18 cellular contexts compared by ENCODE assay signal in genomic region chr6:130620338-130620781, GRCh38.
DNase-seq lines count a peak whose midpoint lies in the region; ATAC-seq and TF ChIP-seq lines count a peak whose summit lies in the region.
"Had no signal": no experiment of that assay in that cellular context is flagged by ENCODE, and none has a peak within 500 bp of the region (broad histone marks: within the 10 kb centered on the region; RNA-seq: fewer than 3 reads in every experiment).

No MANE protein-coding gene starts in this region.

- no peak for ATAC-seq in GM18520 (IDR thresholded peaks at IDR 0.05; ENCODE audit: unreplicated experiment)
- ATAC-seq in GM19328 (IDR thresholded peaks at IDR 0.05; ENCODE audit: unreplicated experiment), result no peak
- ATAC-seq: activated naive CD8-positive, alpha-beta T cell treated with anti-CD3 and anti-CD28 coated beads, Interleukin-2, amount 50 U/mL, for 24 hours; Panc1; right lobe of liver had no signal

- H3K4me2 ChIP-seq in SK-N-SH, result no peak overlapping the region
- no peak overlapping the region for H3K4me2 ChIP-seq in fibroblast of lung (ENCODE audit: extremely low read depth, insufficient read depth, low read length)

- H3F3A ChIP-seq in SK-N-SH (replicated peaks; ENCODE audit: insufficient read depth), result peaks cover 18% of the 10 kb centered on the region

- peak; percentile 50 for DNase-seq in A172 (ENCODE audit: low spot score)
- peak; percentile 19 for DNase-seq in GM04503 (ENCODE audit: low read depth)
- DNase-seq in SK-N-SH, result no peak
- DNase-seq in fibroblast of lung (ENCODE audit: low read depth in 2 of 2), result peak; percentile 41 to 62
- DNase-seq in central memory CD4-positive, alpha-beta T cell, result no peak
- no peak for DNase-seq in NCI-H128 (lab: John Stamatoyannopoulos, UW; ENCODE audit: unreplicated experiment)
- DNase-seq: activated CD4-positive, alpha-beta T cell treated with anti-CD3 and anti-CD28 coated beads, Interleukin-2, amount 50 U/mL, for 4 hours; activated naive CD8-positive, alpha-beta T cell treated with anti-CD3 and anti-CD28 coated beads, Interleukin-2, amount 50 U/mL, for 24 hours; cerebellar nuclear complex; endodermal cell; left ventricle myocardium inferior; NCI-H1417 treated with DMSO at 0.1 percent for 48 hours; right lobe of liver; stimulated activated CD4-positive, alpha-beta T cell treated with anti-CD3 and anti-CD28 coated beads, Interleukin-1b, Interleukin-23, amount 100 ng/mL, for 48 hours; substantia nigra had no signal

- H2AFZ ChIP-seq in SK-N-SH (ENCODE audit: low read depth) (peak overlapping the region; percentile 38; the same call in 1 of the 2 replicates), fibroblast of lung (ENCODE audit: low read length) (no peak overlapping the region)

- H3K9ac ChIP-seq in SK-N-SH, result no peak overlapping the region
- no peak overlapping the region for H3K9ac ChIP-seq in fibroblast of lung (ENCODE audit: insufficient read depth, low read length)

- H3K36me3 ChIP-seq in SK-N-SH (replicated peaks in 1 of 2; ENCODE audit: control insufficient read depth in 1 of 2, insufficient read depth in 2 of 2, low read length in 1 of 2), result peaks cover 0 to 5% of the 10 kb centered on the region in 2 experiments
- H3K36me3 ChIP-seq in fibroblast of lung (ENCODE audit: control insufficient read depth, insufficient read depth, low read length), result no peaks in the 10 kb centered on the region
- H3K36me3 ChIP-seq: left ventricle myocardium inferior, right lobe of liver had no signal

- H3K4me3 ChIP-seq in SK-N-SH (ENCODE audit: low read depth in 2 of 2, low read length in 1 of 2) (no peak overlapping the region), fibroblast of lung (replicated peaks in 1 of 4; ENCODE audit: control extremely low read depth in 1 of 4, insufficient read depth in 1 of 4, low read depth in 3 of 4, low read length in 4 of 4) (no peak overlapping the region)
- H3K4me3 ChIP-seq: left ventricle myocardium inferior, right lobe of liver had no signal

- no peaks in the 10 kb centered on the region for H3K9me2 ChIP-seq in SK-N-SH

- H3K79me2 ChIP-seq in SK-N-SH (ENCODE audit: insufficient read depth) (no peaks in the 10 kb centered on the region), fibroblast of lung (ENCODE audit: control insufficient read depth, insufficient read depth, low read length) (no peaks in the 10 kb centered on the region)

- POLR2A ChIA-PET in SK-N-SH (lab: Yijun Ruan, JAX), result no interaction called here

- TF ChIP-seq CTCF in SK-N-SH (IDR thresholded peaks at IDR 0.05) (no peak), fibroblast of lung (conservative IDR thresholded peaks at IDR 0.05 in 1 of 2, IDR thresholded peaks at IDR 0.05 in 1 of 2; ENCODE audit: low read depth in 1 of 2, low read length in 2 of 2) (no peak)

- H3K4me1 ChIP-seq in SK-N-SH (ENCODE audit: control insufficient read depth in 1 of 2, insufficient read depth in 2 of 2, low read depth in 1 of 2, low read length in 1 of 2) (peaks cover 0 to 14% of the 10 kb centered on the region in 2 experiments; a peak in 1 of 4 replicates), fibroblast of lung (ENCODE audit: control insufficient read depth, extremely low read depth, insufficient read depth, low read length) (no peaks in the 10 kb centered on the region)
- H3K4me1 ChIP-seq: left ventricle myocardium inferior, right lobe of liver had no signal

- WGBS in SK-N-SH (ENCODE audit: low lambda C conversion rate), result 7% methylated on average over 2 of the region's 2 CpGs

- H3K27me3 ChIP-seq in SK-N-SH (ENCODE audit: insufficient read depth) (no peaks in the 10 kb centered on the region), fibroblast of lung (ENCODE audit: control insufficient read depth, insufficient read depth, low read length) (no peaks in the 10 kb centered on the region)
- H3K27me3 ChIP-seq: right lobe of liver had no signal

- no peak for TF ChIP-seq RAD21 in SK-N-SH (IDR thresholded peaks at IDR 0.05; ENCODE audit: low read length)

- no peaks in the 10 kb centered on the region for H4K20me1 ChIP-seq in SK-N-SH (ENCODE audit: insufficient read depth)
- H4K20me1 ChIP-seq in fibroblast of lung (ENCODE audit: control insufficient read depth, extremely low read depth, insufficient read depth, low read length), result no peaks in the 10 kb centered on the region

- TF ChIP-seq EP300 in SK-N-SH (IDR thresholded peaks at IDR 0.05; ENCODE audit: borderline replicate concordance in 1 of 2, low read depth in 1 of 2, low read length in 1 of 2), result peak; percentile 14 to 79; a peak in 2 of 4 replicates

- CTCF ChIA-PET in SK-N-SH (lab: Yijun Ruan, JAX), result no interaction called here

- H3K27ac ChIP-seq in SK-N-SH (ENCODE audit: low read depth in 2 of 2, low read length in 1 of 2) (peak overlapping the region; percentile 63 to 65; a peak in 3 of 4 replicates), fibroblast of lung (ENCODE audit: insufficient read depth, low read length) (no peak overlapping the region)
- H3K27ac ChIP-seq: left ventricle myocardium inferior, right lobe of liver had no signal

- H3K9me3 ChIP-seq in SK-N-SH (peaks cover 9% of the 10 kb centered on the region; the same call in 1 of the 2 replicates), fibroblast of lung (ENCODE audit: control insufficient read depth, insufficient read depth, low read depth, low read length) (no peaks in the 10 kb centered on the region)
- H3K9me3 ChIP-seq: right lobe of liver had no signal

TF ChIP-seq in SK-N-SH, 30 proteins besides CTCF, POLR2A, EP300 and RAD21:
- TF ChIP-seq SIN3A (IDR thresholded peaks at IDR 0.05; ENCODE audit: borderline replicate concordance, low read depth, low read length), result no peak
- TF ChIP-seq JUND (IDR thresholded peaks at IDR 0.05), result peak; percentile 75
- peak; percentile 32; the same call in 1 of the 2 replicates for TF ChIP-seq POLR2AphosphoS5 (IDR thresholded peaks at IDR 0.05; ENCODE audit: low read depth, low read length)
- TF ChIP-seq, protein P1, sequence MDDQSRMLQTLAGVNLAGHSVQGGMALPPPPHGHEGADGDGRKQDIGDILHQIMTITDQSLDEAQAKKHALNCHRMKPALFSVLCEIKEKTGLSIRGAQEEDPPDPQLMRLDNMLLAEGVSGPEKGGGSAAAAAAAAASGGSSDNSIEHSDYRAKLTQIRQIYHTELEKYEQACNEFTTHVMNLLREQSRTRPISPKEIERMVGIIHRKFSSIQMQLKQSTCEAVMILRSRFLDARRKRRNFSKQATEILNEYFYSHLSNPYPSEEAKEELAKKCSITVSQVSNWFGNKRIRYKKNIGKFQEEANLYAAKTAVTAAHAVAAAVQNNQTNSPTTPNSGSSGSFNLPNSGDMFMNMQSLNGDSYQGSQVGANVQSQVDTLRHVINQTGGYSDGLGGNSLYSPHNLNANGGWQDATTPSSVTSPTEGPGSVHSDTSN (IDR thresholded peaks at IDR 0.05), result peak; percentile 83
- peak; percentile 85 for TF ChIP-seq TCF12 (IDR thresholded peaks at IDR 0.05)
- TF ChIP-seq CHD2 (IDR thresholded peaks at IDR 0.05; ENCODE audit: low read length, partially characterized antibody), result no peak
- TF ChIP-seq NFIC (IDR thresholded peaks at IDR 0.05; ENCODE audit: borderline replicate concordance), result peak; percentile 70
- peak; percentile 80; the same call in 1 of the 2 replicates for TF ChIP-seq TEAD4 (IDR thresholded peaks at IDR 0.05; ENCODE audit: borderline replicate concordance, insufficient read depth)
- peak; percentile 52; the same call in 1 of the 2 replicates for TF ChIP-seq FOSL2 (IDR thresholded peaks at IDR 0.05; ENCODE audit: borderline replicate concordance, low read depth)

Comparison
In these comparisons a context has a peak if more than half of its experiments do, and no peak if none do; other contexts are left out.
1. DNase-seq: peak in A172 (single experiment), GM04503 (single experiment) and fibroblast of lung (2 of 2); none in SK-N-SH (single experiment), central memory CD4-positive, alpha-beta T cell (single experiment) and NCI-H128 (single experiment).